ENCODE assay signal across 1 cellular context in the genomic region with DNA sequence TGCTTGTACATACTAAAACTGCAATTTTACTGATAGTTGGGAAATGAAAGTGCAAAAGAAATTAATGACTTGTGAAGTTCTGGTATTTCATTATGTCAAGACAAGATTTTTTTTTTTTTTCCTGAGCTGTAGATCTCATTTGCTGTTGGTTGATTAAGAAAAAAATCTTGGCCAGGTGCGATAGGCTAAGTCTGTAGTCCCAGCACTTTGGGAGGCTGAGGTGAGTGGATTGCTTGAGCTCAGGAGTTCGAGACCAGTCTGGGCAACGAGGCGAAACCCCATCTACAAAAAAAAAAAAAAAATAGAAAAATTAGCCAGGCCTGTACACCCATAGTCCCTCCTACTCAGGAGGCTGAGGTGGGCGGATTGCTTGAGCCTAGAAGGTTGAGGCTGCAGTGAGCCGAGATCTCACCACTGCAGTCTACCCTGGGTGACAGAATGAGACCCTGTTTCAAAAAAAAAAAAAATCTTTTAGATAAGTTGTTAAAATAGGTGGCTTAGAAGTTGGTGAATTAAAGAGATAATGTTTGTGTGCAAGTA.
TF ChIP-seq lines count a peak whose summit lies in the region.

No MANE protein-coding gene starts in this region.

TF ChIP-seq in GM12878, 131 proteins besides CTCF, POLR2A, EP300 and RAD21 (continued from another document):
- peak; percentile 32; the same call in 1 of the 2 replicates for TF ChIP-seq RELB (IDR thresholded peaks at IDR 0.05; ENCODE audit: low read depth)
- no peak for TF ChIP-seq POLR2AphosphoS2 (IDR thresholded peaks at IDR 0.05; ENCODE audit: low read depth, low read length)
- 0 out of 2 replicates have a peak, but pooled peaks have one; percentile 21 for TF ChIP-seq HDGF (IDR thresholded peaks at IDR 0.05)
- no peak for TF ChIP-seq KLF5 (IDR thresholded peaks at IDR 0.05; ENCODE audit: partially characterized antibody)
- no peak for TF ChIP-seq TCF3 (IDR thresholded peaks at IDR 0.05; ENCODE audit: borderline replicate concordance, insufficient read depth, low read depth, low read length)
- TF ChIP-seq ZNF384 (IDR thresholded peaks at IDR 0.05; ENCODE audit: borderline replicate concordance, low read depth, low read length), result peak; percentile 73; the same call in 1 of the 2 replicates
- peak; percentile 82 for TF ChIP-seq ZNF24 (IDR thresholded peaks at IDR 0.05)
- no peak for TF ChIP-seq HDAC2 (IDR thresholded peaks at IDR 0.05)
- no peak for TF ChIP-seq SREBF2 (IDR thresholded peaks at IDR 0.05; ENCODE audit: low read length)
- peak in 1 of 2 experiments; percentile 45; a peak in 1 of 3 replicates for TF ChIP-seq EGR1 (IDR thresholded peaks at IDR 0.05; ENCODE audit: borderline replicate concordance in 1 of 2, low read depth in 2 of 2, low read length in 2 of 2)
